ENCODE assay signal across 8 cellular contexts in genomic region chr11:31812392-31813241, GRCh38. TPM values are rescaled to one million over a fixed set of nuclear protein-coding genes. Genes with fewer than 3 reads are reported as not detected.
A peak's percentile ranks its signal among the peaks of the same experiment; 100 is the strongest.
DNase-seq lines count a peak whose midpoint lies in the region; ATAC-seq and TF ChIP-seq lines count a peak whose summit lies in the region.

No MANE protein-coding gene starts in this region.

- 3 to 6% methylated on average over 6 to 12 of the region's 54 CpGs for WGBS in esophagus squamous epithelium, 2 donors

- H3K27ac ChIP-seq in esophagus squamous epithelium = no peak overlapping the region

- H3K9me3 Mint-ChIP-seq in progenitor cell of endocrine pancreas (ENCODE audit: low read depth) = no peaks in the 10 kb centered on the region

- peaks cover 54 to 100% (median 83%) of the 10 kb centered on the region in 4 donors for H3K27me3 ChIP-seq in esophagus squamous epithelium

- H3K4me1 Mint-ChIP-seq in progenitor cell of endocrine pancreas (ENCODE audit: low read depth) = peaks cover 19% of the 10 kb centered on the region

- intact Hi-C loops in esophagus squamous epithelium (cut with DNase I) = no loop called here

- H3K4me3 Mint-ChIP-seq in progenitor cell of endocrine pancreas (ENCODE audit: low read depth) = peak overlapping the region; percentile 14

- ATAC-seq in GM19397 (IDR thresholded peaks at IDR 0.05; ENCODE audit: unreplicated experiment) (no peak), GM21447 (IDR thresholded peaks at IDR 0.05; ENCODE audit: unreplicated experiment) (no peak)

- DNase-seq in GM12865 (ENCODE audit: low read depth) (no peak), OCI-M1 (lab: John Stamatoyannopoulos, UW) (peak; percentile 38), esophagus squamous epithelium (lab: John Stamatoyannopoulos, UW) (no peak), progenitor cell of endocrine pancreas (ENCODE audit: low spot score, unreplicated experiment) (no peak), foreskin melanocyte (no peak), GDM1 (lab: John Stamatoyannopoulos, UW) (no peak)

- no peaks in the 10 kb centered on the region for H3K36me3 ChIP-seq in esophagus squamous epithelium

- TF ChIP-seq CTCF in GM12865 (IDR thresholded peaks at IDR 0.05; ENCODE audit: insufficient read depth, low read depth, low read length, missing control alignments) (no peak), esophagus squamous epithelium (IDR thresholded peaks at IDR 0.05) (no peak), progenitor cell of endocrine pancreas (IDR thresholded peaks at IDR 0.05; ENCODE audit: unreplicated experiment) (no peak)

- TF ChIP-seq POLR2A in esophagus squamous epithelium (IDR thresholded peaks at IDR 0.05) = no peak

- H3K4me1 ChIP-seq in esophagus squamous epithelium = peaks cover 62 to 86% (median 73%) of the 10 kb centered on the region in 3 donors

- H3K27ac Mint-ChIP-seq in progenitor cell of endocrine pancreas = peak overlapping the region; percentile 47

- peaks cover 80% of the 10 kb centered on the region for H3K27me3 Mint-ChIP-seq in progenitor cell of endocrine pancreas

- no peaks in the 10 kb centered on the region for H3K36me3 Mint-ChIP-seq in progenitor cell of endocrine pancreas (ENCODE audit: insufficient read depth)

- H3K9me3 ChIP-seq in esophagus squamous epithelium = no peaks in the 10 kb centered on the region

- H3K4me3 ChIP-seq in GM12865 (ENCODE audit: low read depth, low read length) (peak overlapping the region; percentile 55), esophagus squamous epithelium (peak overlapping the region; percentile 13 to 66 (median 42))

RNA-seq across cellular contexts. Expression of gene PAX6, which starts 1.5 kb away (rescaled TPM):
- total RNA-seq in esophagus squamous epithelium (under 1 TPM in 1 of 4 donors, not detected in 3; 0.38 TPM), progenitor cell of endocrine pancreas (7.5 and 7.6 TPM in 2 replicates)
